In genomic region chr16:87062569-87063442, GRCh38 we compare ENCODE assay signal across 8 cellular contexts.
DNase-seq lines count a peak whose midpoint lies in the region; ATAC-seq lines count a peak whose summit lies in the region.

No MANE protein-coding gene starts in this region.

- H2BK12ac ChIP-seq in mesenchymal stem cell (ENCODE audit: low read length in 2 of 2), result no peak overlapping the region

- peak overlapping the region; percentile 74 for H3K4me2 ChIP-seq in mesenchymal stem cell (ENCODE audit: low read length, poor library complexity, severe bottlenecking)

- H2AK5ac ChIP-seq in mesenchymal stem cell (ENCODE audit: low read length, severe bottlenecking), result no peak overlapping the region

- H3K4me3 ChIP-seq in mesenchymal stem cell (ENCODE audit: insufficient read depth in 1 of 2, low read depth in 1 of 2, low read length in 2 of 2), result peak overlapping the region in 1 of 2 experiments; percentile 64

- H3K9me3 Mint-ChIP-seq in effector memory CD8-positive, alpha-beta T cell, result no peaks in the 10 kb centered on the region

- no peak overlapping the region for H2BK5ac ChIP-seq in mesenchymal stem cell (ENCODE audit: low read depth, low read length, poor library complexity, severe bottlenecking)

- H4K8ac ChIP-seq in mesenchymal stem cell (ENCODE audit: low read length), result no peak overlapping the region

- no peak overlapping the region for H3K23ac ChIP-seq in mesenchymal stem cell (ENCODE audit: low read length in 2 of 2)

- no peak overlapping the region for H2BK15ac ChIP-seq in mesenchymal stem cell (ENCODE audit: low read depth, poor library complexity, severe bottlenecking)

- no peak overlapping the region for H3K27ac Mint-ChIP-seq in effector memory CD8-positive, alpha-beta T cell

- peaks cover 4% of the 10 kb centered on the region for H3K36me3 Mint-ChIP-seq in effector memory CD8-positive, alpha-beta T cell (ENCODE audit: insufficient read depth)

- H3K79me1 ChIP-seq in mesenchymal stem cell (replicated peaks; ENCODE audit: low read length, poor library complexity, severe bottlenecking), result no peaks in the 10 kb centered on the region

- H2AFZ ChIP-seq in mesenchymal stem cell (ENCODE audit: low read depth, low read length), result no peak overlapping the region

- no peaks in the 10 kb centered on the region for H3K9me3 ChIP-seq in mesenchymal stem cell (ENCODE audit: control insufficient read depth, low read length)

- H3K9ac ChIP-seq in mesenchymal stem cell (ENCODE audit: low read length), result peak overlapping the region; percentile 67

- H3K27ac ChIP-seq in mesenchymal stem cell (ENCODE audit: low read length, poor library complexity, severe bottlenecking), result no peak overlapping the region

- no peaks in the 10 kb centered on the region for H3K36me3 ChIP-seq in mesenchymal stem cell (ENCODE audit: control insufficient read depth in 1 of 2, insufficient read depth in 2 of 2, low read depth in 1 of 2, low read length in 2 of 2)

- DNase-seq in NCI-H2227 (lab: John Stamatoyannopoulos, UW; ENCODE audit: unreplicated experiment), result peak; percentile 48
- DNase-seq in NCI-H2227 treated with DMSO at 0.1 percent for 48 hours (lab: John Stamatoyannopoulos, UW), result no peak
- peak; percentile 1 for DNase-seq in NCI-H1048 (lab: John Stamatoyannopoulos, UW)
- DNase-seq in activated CD4-positive, CD25-positive, alpha-beta regulatory T cell treated with anti-CD3 and anti-CD28 coated beads, Interleukin-2, amount 50 U/mL, for 72 hours, result peak; percentile 55
- DNase-seq in effector memory CD8-positive, alpha-beta T cell, result peak; percentile 6 to 21 (median 15)
- peak; percentile 64 for DNase-seq in mesenchymal stem cell
- DNase-seq in stimulated activated CD8-positive, alpha-beta memory T cell treated with anti-CD3 and anti-CD28 coated beads, Interleukin-4, amount 100 ng/mL, for 48 hours, result peak; percentile 83

- peaks cover 2% of the 10 kb centered on the region for H3K4me1 ChIP-seq in mesenchymal stem cell (ENCODE audit: control insufficient read depth, insufficient read depth, low read depth, low read length)

- no peak overlapping the region for H4K91ac ChIP-seq in mesenchymal stem cell (ENCODE audit: low read length)

- H3K4me3 Mint-ChIP-seq in effector memory CD8-positive, alpha-beta T cell, result no peak overlapping the region

- peaks cover 0 to 37% of the 10 kb centered on the region in 2 experiments for H3K27me3 ChIP-seq in mesenchymal stem cell (ENCODE audit: control insufficient read depth in 1 of 2, insufficient read depth in 1 of 2, low read length in 2 of 2)

- H3K4me1 Mint-ChIP-seq in effector memory CD8-positive, alpha-beta T cell (ENCODE audit: low read depth in 2 of 2), result peaks cover 5% of the 10 kb centered on the region in 2 donors

- no peak overlapping the region for H3K4ac ChIP-seq in mesenchymal stem cell (ENCODE audit: low read depth in 1 of 2, low read length in 2 of 2)

- ATAC-seq in effector memory CD8-positive, alpha-beta T cell (replicated peaks), result peak; percentile 40
- no peak for ATAC-seq in HG02610 (IDR thresholded peaks at IDR 0.05; ENCODE audit: unreplicated experiment)

- no peak overlapping the region for H3K18ac ChIP-seq in mesenchymal stem cell (ENCODE audit: low read depth in 1 of 2, low read length in 2 of 2)

- H3K27me3 Mint-ChIP-seq in effector memory CD8-positive, alpha-beta T cell, result peaks cover 38 to 86% of the 10 kb centered on the region in 2 donors

- H2BK120ac ChIP-seq in mesenchymal stem cell (ENCODE audit: low read depth, low read length), result no peak overlapping the region

- H3K14ac ChIP-seq in mesenchymal stem cell (ENCODE audit: low read length in 2 of 2), result no peak overlapping the region

- WGBS in mesenchymal stem cell, result 53% methylated on average over 23 of the region's 26 CpGs
